23 cellular contexts compared by ENCODE assay signal in the genomic region with DNA sequence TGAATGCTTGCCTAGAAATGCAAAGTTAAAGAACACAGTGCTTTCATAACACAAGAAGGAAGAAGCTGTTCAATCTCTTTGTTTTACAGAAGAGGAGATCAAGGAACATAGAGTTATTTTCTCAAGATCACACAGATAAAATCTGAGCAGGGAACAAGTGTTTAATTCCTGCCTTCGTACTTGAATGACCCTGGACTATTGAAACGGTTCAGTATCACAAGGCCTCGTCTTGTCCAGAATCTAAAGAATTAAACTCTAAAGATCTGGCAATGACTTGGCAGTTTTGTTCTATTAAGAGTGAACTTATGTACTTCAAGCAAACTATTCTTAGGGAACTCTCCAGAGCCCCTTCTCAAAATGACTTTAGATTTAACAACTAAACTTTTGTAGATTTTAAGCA.
"Had no signal": no experiment of that assay in that cellular context is flagged by ENCODE, and none has a peak within 500 bp of the region (broad histone marks: within the 10 kb centered on the region; RNA-seq: fewer than 3 reads in every experiment).

No MANE protein-coding gene starts in this region.

- H3K27ac ChIP-seq: cardiac muscle cell, colonic mucosa, gastroesophageal sphincter, hepatocyte, lower lobe of right lung, skin epidermis had no signal

- H3K36me3 Mint-ChIP-seq: activated naive CD4-positive, alpha-beta T cell treated with anti-CD3 and anti-CD28 coated beads, Interleukin-2, amount 50 U/mL, for 24 hours; mesothelial cell of epicardium; WTC11 had no signal

- H3K27ac Mint-ChIP-seq: activated CD8-positive, alpha-beta T cell treated with anti-CD3 and anti-CD28 coated beads for 36 hours; activated naive CD4-positive, alpha-beta T cell treated with anti-CD3 and anti-CD28 coated beads, Interleukin-2, amount 50 U/mL, for 24 hours; mesothelial cell of epicardium; T-helper 17 cell; WTC11 had no signal

- DNase-seq: activated CD4-positive, alpha-beta T cell treated with anti-CD3 and anti-CD28 coated beads for 4 hours; activated CD8-positive, alpha-beta T cell treated with anti-CD3 and anti-CD28 coated beads for 36 hours; activated effector memory CD4-positive, alpha-beta T cell treated with anti-CD3 and anti-CD28 coated beads, Interleukin-2, amount 50 U/mL, for 16 hours; activated T-cell treated with anti-CD3 and anti-CD28 coated beads, Interleukin-2, amount 50 U/mL, for 4 hours; colonic mucosa; effector CD4-positive, alpha-beta T cell; kidney; lower lobe of right lung; retina; SIG-M5; stimulated activated CD4-positive, alpha-beta T cell treated with anti-CD3 and anti-CD28 coated beads, Interleukin-4, amount 100 ng/mL, for 24 hours; stimulated activated naive CD4-positive, alpha-beta T cell; substantia nigra; T-helper 17 cell; trophoblast cell had no signal

- H3K4me3 Mint-ChIP-seq: activated CD8-positive, alpha-beta T cell treated with anti-CD3 and anti-CD28 coated beads for 36 hours; activated naive CD4-positive, alpha-beta T cell treated with anti-CD3 and anti-CD28 coated beads, Interleukin-2, amount 50 U/mL, for 24 hours; activated T-cell treated with anti-CD3 and anti-CD28 coated beads, Interleukin-2, amount 50 U/mL, for 4 hours; mesothelial cell of epicardium; neural crest cell; T-helper 17 cell; WTC11 had no signal

- H3K4me1 Mint-ChIP-seq: activated naive CD4-positive, alpha-beta T cell treated with anti-CD3 and anti-CD28 coated beads, Interleukin-2, amount 50 U/mL, for 24 hours; mesothelial cell of epicardium; T-helper 17 cell; WTC11 had no signal

- H3K36me3 ChIP-seq: cardiac muscle cell, colonic mucosa, gastroesophageal sphincter, lower lobe of right lung had no signal

- H3K9me3 ChIP-seq: colonic mucosa, gastroesophageal sphincter, lower lobe of right lung had no signal

- H3K4me1 ChIP-seq: colonic mucosa, gastroesophageal sphincter, lower lobe of right lung had no signal

- H3K9me3 Mint-ChIP-seq: activated CD8-positive, alpha-beta T cell treated with anti-CD3 and anti-CD28 coated beads for 36 hours; activated naive CD4-positive, alpha-beta T cell treated with anti-CD3 and anti-CD28 coated beads, Interleukin-2, amount 50 U/mL, for 24 hours; activated T-cell treated with anti-CD3 and anti-CD28 coated beads, Interleukin-2, amount 50 U/mL, for 4 hours; mesothelial cell of epicardium; neural crest cell; WTC11 had no signal

- H3K79me2 ChIP-seq: hepatocyte had no signal

- H3K4me3 ChIP-seq: cardiac muscle cell, colonic mucosa, gastroesophageal sphincter, hepatocyte, lower lobe of right lung, skin epidermis had no signal

- H3K27me3 ChIP-seq: cardiac muscle cell, colonic mucosa, gastroesophageal sphincter, hepatocyte had no signal

- ATAC-seq: activated CD8-positive, alpha-beta T cell treated with anti-CD3 and anti-CD28 coated beads for 36 hours; activated T-cell treated with anti-CD3 and anti-CD28 coated beads, Interleukin-2, amount 50 U/mL, for 4 hours; gastroesophageal sphincter; T-helper 17 cell; WTC11 had no signal

- H3K4me2 ChIP-seq: hepatocyte had no signal

- H2AFZ ChIP-seq: hepatocyte had no signal
